26 cellular contexts compared by ENCODE assay signal in the genomic region with DNA sequence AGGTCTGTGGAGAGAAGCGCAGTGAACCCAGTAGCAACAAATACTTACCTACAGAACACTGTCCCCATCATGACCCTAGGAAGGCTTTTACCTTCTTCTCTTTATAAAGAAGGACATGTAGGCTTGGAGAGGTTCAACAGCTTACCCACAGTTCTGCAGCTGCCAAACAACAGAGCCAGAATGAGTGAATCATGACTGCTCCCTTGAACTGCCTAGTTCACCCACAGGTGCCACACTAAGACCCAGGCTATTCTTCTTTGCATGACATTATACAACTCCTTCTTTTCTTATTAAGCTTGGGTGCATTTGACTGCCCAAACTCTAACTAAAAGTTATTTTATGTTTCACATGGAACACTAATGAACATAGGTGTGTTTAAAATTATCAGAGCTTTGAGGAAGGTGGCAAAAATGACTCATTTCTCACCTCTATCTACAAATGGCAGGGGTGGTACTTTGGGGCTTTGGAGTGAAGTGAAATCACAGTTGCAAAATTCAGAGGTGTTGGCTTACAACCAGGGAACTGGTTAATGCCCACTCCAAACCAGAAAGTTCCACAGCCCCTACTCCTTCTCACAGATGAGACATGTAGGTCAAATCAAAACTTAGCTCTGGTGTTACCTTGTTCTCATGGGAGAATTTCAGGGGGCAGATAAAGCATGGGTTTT.
DNase-seq lines count a peak whose midpoint lies in the region; ATAC-seq and TF ChIP-seq lines count a peak whose summit lies in the region.
"Had no signal": no experiment of that assay in that cellular context is flagged by ENCODE, and none has a peak within 500 bp of the region (broad histone marks: within the 10 kb centered on the region; RNA-seq: fewer than 3 reads in every experiment).

No MANE protein-coding gene starts in this region.

- ATAC-seq in GM18520 (IDR thresholded peaks at IDR 0.05; ENCODE audit: unreplicated experiment) (peak; percentile 33), HG03175 (IDR thresholded peaks at IDR 0.05; ENCODE audit: unreplicated experiment) (peak; percentile 54), lung (ENCODE audit: insufficient read depth, low FRiP score) (no peak), HG02885 (IDR thresholded peaks at IDR 0.05; ENCODE audit: poor library complexity, unreplicated experiment) (no peak), HG03439 (IDR thresholded peaks at IDR 0.05; ENCODE audit: unreplicated experiment) (no peak)
- peak; percentile 53 to 62 for ATAC-seq in stimulated activated naive B cell treated with anti-CD40 and anti-IgM and Interleukin-4, amounts not matched to agents 10 μg/mL and 1 μg/mL and 100 μg/mL, for 72 hours (replicated peaks)
- ATAC-seq: activated CD4-positive, CD25-positive, alpha-beta regulatory T cell treated with anti-CD3 and anti-CD28 coated beads, Interleukin-2, amount 50 U/mL, for 24 hours; activated T-helper 17 cell treated with anti-CD3 and anti-CD28 coated beads, Interleukin-2, amount 50 U/mL, for 72 hours; mucosa of descending colon had no signal

- no peaks in the 10 kb centered on the region for H3K9me3 Mint-ChIP-seq in stimulated activated naive B cell treated with anti-CD40 and anti-IgM and Interleukin-4, amounts not matched to agents 10 μg/mL and 1 μg/mL and 100 μg/mL, for 72 hours
- H3K9me3 Mint-ChIP-seq: activated CD4-positive, alpha-beta memory T cell treated with anti-CD3 and anti-CD28 coated beads, Interleukin-2, amount 10 ng/mL, durations not matched to agents 7 days and 5 days; activated naive CD4-positive, alpha-beta T cell treated with anti-CD3 and anti-CD28 coated beads, Interleukin-2, amount 10 ng/mL, durations not matched to agents 7 days and 5 days; activated T-helper 17 cell treated with anti-CD3 and anti-CD28 coated beads, Interleukin-2, amount 50 U/mL, for 72 hours; dendritic cell treated with granulocyte-macrophage colony-stimulating factor and Interleukin-4, amounts not matched to agents 40 ng/mL and 50 ng/mL, for 4 days; nephron progenitor cell had no signal

- no peak overlapping the region for H3K4me3 ChIP-seq in lung
- H3K4me3 ChIP-seq in BE2C (ENCODE audit: low read depth, low read length), result no peak overlapping the region
- H3K4me3 ChIP-seq: adrenal gland, mucosa of descending colon, ovary, stomach, vagina had no signal

- H3K36me3 ChIP-seq in lung (ENCODE audit: control insufficient read depth in 2 of 2, insufficient read depth in 2 of 2, low read length in 2 of 2) (no peaks in the 10 kb centered on the region), BE2C (no peaks in the 10 kb centered on the region)
- H3K36me3 ChIP-seq: adrenal gland, ovary, stomach, vagina had no signal

- H3K4me1 ChIP-seq in lung (ENCODE audit: control insufficient read depth in 2 of 2, insufficient read depth in 2 of 2, low read length in 2 of 2), result peaks cover 6% of the 10 kb centered on the region in 2 donors
- H3K4me1 ChIP-seq in BE2C, result peaks cover 5% of the 10 kb centered on the region
- H3K4me1 ChIP-seq: vagina had no signal

- no peak overlapping the region for H3K27ac Mint-ChIP-seq in stimulated activated naive B cell treated with anti-CD40 and anti-IgM and Interleukin-4, amounts not matched to agents 10 μg/mL and 1 μg/mL and 100 μg/mL, for 72 hours
- H3K27ac Mint-ChIP-seq: activated CD4-positive, alpha-beta memory T cell treated with anti-CD3 and anti-CD28 coated beads, Interleukin-2, amount 10 ng/mL, durations not matched to agents 7 days and 5 days; activated naive CD4-positive, alpha-beta T cell treated with anti-CD3 and anti-CD28 coated beads, Interleukin-2, amount 10 ng/mL, durations not matched to agents 7 days and 5 days; activated T-helper 17 cell treated with anti-CD3 and anti-CD28 coated beads, Interleukin-2, amount 50 U/mL, for 72 hours; dendritic cell treated with granulocyte-macrophage colony-stimulating factor and Interleukin-4, amounts not matched to agents 40 ng/mL and 50 ng/mL, for 4 days; nephron progenitor cell had no signal

- no peak overlapping the region for H3K4me3 Mint-ChIP-seq in stimulated activated naive B cell treated with anti-CD40 and anti-IgM and Interleukin-4, amounts not matched to agents 10 μg/mL and 1 μg/mL and 100 μg/mL, for 72 hours
- H3K4me3 Mint-ChIP-seq: activated CD4-positive, alpha-beta memory T cell treated with anti-CD3 and anti-CD28 coated beads, Interleukin-2, amount 10 ng/mL, durations not matched to agents 7 days and 5 days; activated naive CD4-positive, alpha-beta T cell treated with anti-CD3 and anti-CD28 coated beads, Interleukin-2, amount 10 ng/mL, durations not matched to agents 7 days and 5 days; activated T-helper 17 cell treated with anti-CD3 and anti-CD28 coated beads, Interleukin-2, amount 50 U/mL, for 72 hours; dendritic cell treated with granulocyte-macrophage colony-stimulating factor and Interleukin-4, amounts not matched to agents 40 ng/mL and 50 ng/mL, for 4 days; nephron progenitor cell had no signal

- H3K27me3 ChIP-seq in lung (ENCODE audit: control insufficient read depth, insufficient read depth) (no peaks in the 10 kb centered on the region), BE2C (no peaks in the 10 kb centered on the region)
- H3K27me3 ChIP-seq: adrenal gland, ovary, stomach, vagina had no signal

- H3K36me3 Mint-ChIP-seq in stimulated activated naive B cell treated with anti-CD40 and anti-IgM and Interleukin-4, amounts not matched to agents 10 μg/mL and 1 μg/mL and 100 μg/mL, for 72 hours, result peaks cover 9 to 33% of the 10 kb centered on the region in 2 donors
- H3K36me3 Mint-ChIP-seq: activated naive CD4-positive, alpha-beta T cell treated with anti-CD3 and anti-CD28 coated beads, Interleukin-2, amount 10 ng/mL, durations not matched to agents 7 days and 5 days had no signal

- peak overlapping the region; percentile 13 to 23 for H3K27ac ChIP-seq in lung (ENCODE audit: low read depth in 1 of 2, low read length in 1 of 2)
- H3K27ac ChIP-seq: ovary, stomach, vagina had no signal

- no peak for DNase-seq in lung (ENCODE audit: low spot score)
- no peak for DNase-seq in stimulated activated naive B cell treated with anti-CD40 and anti-IgM and Interleukin-4, amounts not matched to agents 10 μg/mL and 1 μg/mL and 100 μg/mL, for 72 hours
- DNase-seq in BE2C, result no peak
- DNase-seq: activated CD4-positive, alpha-beta memory T cell treated with anti-CD3 and anti-CD28 coated beads, Interleukin-2, amount 10 ng/mL, durations not matched to agents 7 days and 5 days; activated naive CD4-positive, alpha-beta T cell treated with anti-CD3 and anti-CD28 coated beads, Interleukin-2, amount 10 ng/mL, durations not matched to agents 7 days and 5 days; adrenal gland; IMR-90; mucosa of descending colon; MV-4-11; NCI-H1436 treated with DMSO at 0.1 percent for 48 hours; NCI-H2081 treated with DMSO at 0.1 percent for 48 hours; NCI-H2227 treated with DMSO at 0.1 percent for 48 hours; NCI-H526; nephron progenitor cell; ovary; SHP77; small intestine; stomach had no signal

- WGBS in lung, 2 donors, result 92 to 96% methylated on average over 1 of the region's 1 CpG

- no peaks in the 10 kb centered on the region for H3K27me3 Mint-ChIP-seq in stimulated activated naive B cell treated with anti-CD40 and anti-IgM and Interleukin-4, amounts not matched to agents 10 μg/mL and 1 μg/mL and 100 μg/mL, for 72 hours
- H3K27me3 Mint-ChIP-seq: activated CD4-positive, alpha-beta memory T cell treated with anti-CD3 and anti-CD28 coated beads, Interleukin-2, amount 10 ng/mL, durations not matched to agents 7 days and 5 days; activated naive CD4-positive, alpha-beta T cell treated with anti-CD3 and anti-CD28 coated beads, Interleukin-2, amount 10 ng/mL, durations not matched to agents 7 days and 5 days; activated T-helper 17 cell treated with anti-CD3 and anti-CD28 coated beads, Interleukin-2, amount 50 U/mL, for 72 hours; dendritic cell treated with granulocyte-macrophage colony-stimulating factor and Interleukin-4, amounts not matched to agents 40 ng/mL and 50 ng/mL, for 4 days had no signal

- H3K9me3 ChIP-seq in lung (ENCODE audit: control insufficient read depth in 2 of 2, insufficient read depth in 1 of 2, low read length in 1 of 2) (peaks cover 0 to 1% of the 10 kb centered on the region in 2 donors), BE2C (no peaks in the 10 kb centered on the region)
- H3K9me3 ChIP-seq: adrenal gland, mucosa of descending colon, ovary, stomach, vagina had no signal

- no peak for TF ChIP-seq CTCF in lung (IDR thresholded peaks at IDR 0.05; ENCODE audit: control extremely low read depth, extremely low read depth)
- TF ChIP-seq CTCF in BE2C (IDR thresholded peaks at IDR 0.05; ENCODE audit: low read depth, low read length), result no peak

- H3K4me1 Mint-ChIP-seq in stimulated activated naive B cell treated with anti-CD40 and anti-IgM and Interleukin-4, amounts not matched to agents 10 μg/mL and 1 μg/mL and 100 μg/mL, for 72 hours, result peaks cover 11 to 31% of the 10 kb centered on the region in 2 donors
- H3K4me1 Mint-ChIP-seq: activated CD4-positive, alpha-beta memory T cell treated with anti-CD3 and anti-CD28 coated beads, Interleukin-2, amount 10 ng/mL, durations not matched to agents 7 days and 5 days; activated naive CD4-positive, alpha-beta T cell treated with anti-CD3 and anti-CD28 coated beads, Interleukin-2, amount 10 ng/mL, durations not matched to agents 7 days and 5 days; activated T-helper 17 cell treated with anti-CD3 and anti-CD28 coated beads, Interleukin-2, amount 50 U/mL, for 72 hours had no signal

Comparison
In these comparisons a context has a peak if more than half of its experiments do, and no peak if none do; other contexts are left out.
1. ATAC-seq: peak in GM18520 (single experiment), HG03175 (single experiment) and stimulated activated naive B cell treated with anti-CD40 and anti-IgM and Interleukin-4, amounts not matched to agents 10 μg/mL and 1 μg/mL and 100 μg/mL, for 72 hours (2 of 2); none in lung (single experiment), HG02885 (single experiment) and HG03439 (single experiment).